29 cellular contexts compared by ENCODE assay signal in the genomic region with DNA sequence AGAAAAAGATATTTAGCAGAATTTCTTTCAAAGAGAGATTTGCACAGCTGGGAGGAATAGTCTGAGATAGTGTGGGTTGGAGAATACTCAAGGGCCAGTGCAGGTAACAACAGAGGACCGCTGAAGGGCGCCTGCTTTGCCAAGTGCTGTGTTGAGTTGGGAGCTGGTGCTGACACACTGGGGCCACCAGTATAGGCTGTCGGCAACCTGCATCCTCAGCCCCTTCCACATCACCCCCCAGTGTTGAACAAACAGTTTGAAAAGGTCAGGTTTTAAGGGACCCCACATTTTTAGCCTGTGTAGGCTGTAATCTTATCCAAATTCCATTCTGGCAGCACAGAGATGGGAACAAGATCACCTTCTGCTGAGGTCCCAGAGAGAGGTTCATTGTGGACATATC.
"Had no signal": no experiment of that assay in that cellular context is flagged by ENCODE, and none has a peak within 500 bp of the region (broad histone marks: within the 10 kb centered on the region; RNA-seq: fewer than 3 reads in every experiment).

No MANE protein-coding gene starts in this region.

- H3K9me3 Mint-ChIP-seq: activated B cell treated with CpG ODN at 0.5 μM for 24 hours; activated CD8-positive, alpha-beta T cell treated with anti-CD3 and anti-CD28 coated beads for 36 hours; activated T-cell treated with anti-CD3 and anti-CD28 coated beads, Interleukin-2, amount 50 U/mL, for 4 hours; activated T-helper 17 cell treated with anti-CD3 and anti-CD28 coated beads, Interleukin-2, amount 50 U/mL, for 72 hours; effector memory CD8-positive, alpha-beta T cell; T-helper 2 cell treated with Interferon-gamma antibody and Interleukin-4, amounts not matched to agents 5 μg/mL and 100 μg/mL, for 36 hours had no signal

- H3K4me1 Mint-ChIP-seq: activated B cell treated with CpG ODN at 0.5 μM for 24 hours; activated T-helper 17 cell treated with anti-CD3 and anti-CD28 coated beads, Interleukin-2, amount 50 U/mL, for 72 hours had no signal

- H3K36me3 Mint-ChIP-seq: activated naive CD8-positive, alpha-beta T cell had no signal

- H3K36me3 ChIP-seq: brain microvascular endothelial cell, WERI-Rb-1 had no signal

- H3K27ac Mint-ChIP-seq: activated B cell treated with CpG ODN at 0.5 μM for 24 hours; activated CD8-positive, alpha-beta T cell treated with anti-CD3 and anti-CD28 coated beads for 36 hours; activated naive CD8-positive, alpha-beta T cell; activated T-helper 17 cell treated with anti-CD3 and anti-CD28 coated beads, Interleukin-2, amount 50 U/mL, for 72 hours; effector memory CD8-positive, alpha-beta T cell; T-helper 17 cell; T-helper 2 cell treated with Interferon-gamma antibody and Interleukin-4, amounts not matched to agents 5 μg/mL and 100 μg/mL, for 36 hours had no signal

- H3K4me3 Mint-ChIP-seq: activated B cell treated with CpG ODN at 0.5 μM for 24 hours; activated CD8-positive, alpha-beta T cell treated with anti-CD3 and anti-CD28 coated beads for 36 hours; activated naive CD8-positive, alpha-beta T cell; activated T-cell treated with anti-CD3 and anti-CD28 coated beads, Interleukin-2, amount 50 U/mL, for 4 hours; activated T-helper 17 cell treated with anti-CD3 and anti-CD28 coated beads, Interleukin-2, amount 50 U/mL, for 72 hours; effector memory CD8-positive, alpha-beta T cell; T-helper 17 cell; T-helper 2 cell treated with Interferon-gamma antibody and Interleukin-4, amounts not matched to agents 5 μg/mL and 100 μg/mL, for 36 hours had no signal

- H3K27ac ChIP-seq: brain microvascular endothelial cell, epithelial cell of prostate, WERI-Rb-1 had no signal

- ATAC-seq: activated CD4-positive, CD25-positive, alpha-beta regulatory T cell treated with anti-CD3 and anti-CD28 coated beads, Interleukin-2, amount 50 U/mL, for 24 hours; activated CD8-positive, alpha-beta T cell treated with anti-CD3 and anti-CD28 coated beads for 36 hours; activated T-cell treated with anti-CD3 and anti-CD28 coated beads, Interleukin-2, amount 50 U/mL, for 4 hours; activated T-helper 17 cell treated with anti-CD3 and anti-CD28 coated beads, Interleukin-2, amount 50 U/mL, for 72 hours; effector memory CD8-positive, alpha-beta T cell; T-helper 17 cell had no signal

- DNase-seq: activated B cell treated with CpG ODN at 0.5 μM for 24 hours; activated CD4-positive, alpha-beta T cell treated with anti-CD3 and anti-CD28 coated beads for 48 hours; activated CD4-positive, alpha-beta T cell treated with anti-CD3 and anti-CD28 coated beads, Interleukin-2, amount 50 U/mL, for 1 hour; activated CD4-positive, alpha-beta T cell treated with anti-CD3 and anti-CD28 coated beads, Interleukin-2, amount 50 U/mL, for 48 hours; activated CD8-positive, alpha-beta memory T cell treated with anti-CD3 and anti-CD28 coated beads for 24 hours; activated CD8-positive, alpha-beta T cell treated with anti-CD3 and anti-CD28 coated beads for 36 hours; activated effector memory CD4-positive, alpha-beta T cell treated with Interleukin-2 at 50 U/mL for 16 hours; activated gamma-delta T cell treated with Interleukin-2 at 50 U/mL for 16 hours; activated naive CD4-positive, alpha-beta T cell treated with anti-CD3 and anti-CD28 coated beads, Interleukin-2, amount 50 U/mL, for 16 hours; activated naive CD4-positive, alpha-beta T cell treated with Interleukin-2 at 50 U/mL for 16 hours; activated T-cell treated with anti-CD3 and anti-CD28 coated beads, Interleukin-2, amount 50 U/mL, for 4 hours; amniotic stem cell; anterior cingulate cortex; brain microvascular endothelial cell; cortex of kidney; dermis blood vessel endothelial cell; effector CD4-positive, alpha-beta T cell; effector memory CD8-positive, alpha-beta T cell; foreskin fibroblast; head of caudate nucleus; T-helper 1 cell; T-helper 17 cell; T1000; WERI-Rb-1 had no signal
